ENCODE assay signal across 1 cellular context in the genomic region with DNA sequence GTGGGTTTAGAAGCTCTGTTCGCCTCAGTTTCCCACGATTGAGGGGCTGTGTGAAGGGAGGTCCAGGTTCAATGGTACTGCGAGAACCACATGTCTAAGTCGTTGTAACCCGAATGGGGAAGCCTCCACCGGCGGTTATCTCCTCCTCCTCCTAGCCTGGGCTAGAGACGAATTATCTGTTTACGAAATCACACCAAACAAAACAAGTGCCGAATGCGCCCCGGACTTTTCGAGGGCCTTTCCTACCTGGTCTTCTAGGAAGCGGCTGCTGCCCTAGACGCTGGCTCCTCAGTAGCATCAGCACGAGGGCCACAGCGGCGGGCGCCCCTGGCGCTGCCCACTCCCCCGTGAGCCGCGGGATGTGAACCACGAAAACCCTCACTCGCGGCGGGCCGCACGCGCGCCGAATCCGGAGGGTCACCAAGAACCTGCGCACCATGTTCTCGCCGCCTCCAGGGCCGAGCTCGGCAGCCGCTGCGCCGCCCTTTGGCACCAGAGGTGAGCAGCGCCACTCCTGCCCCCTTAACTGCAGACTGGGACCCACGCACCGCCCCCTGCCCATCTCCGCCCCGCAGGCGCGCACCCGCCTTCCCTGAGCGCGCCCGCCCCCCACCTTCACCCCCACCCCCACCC.
TF ChIP-seq lines count a peak whose summit lies in the region.

A gene (minus strand): TSS at position 500 of the 633 bp plus-strand sequence.

TF ChIP-seq in IMR-90, 13 proteins besides CTCF, POLR2A, EP300 and RAD21 (continued from another document):
- TF ChIP-seq, protein P1, sequence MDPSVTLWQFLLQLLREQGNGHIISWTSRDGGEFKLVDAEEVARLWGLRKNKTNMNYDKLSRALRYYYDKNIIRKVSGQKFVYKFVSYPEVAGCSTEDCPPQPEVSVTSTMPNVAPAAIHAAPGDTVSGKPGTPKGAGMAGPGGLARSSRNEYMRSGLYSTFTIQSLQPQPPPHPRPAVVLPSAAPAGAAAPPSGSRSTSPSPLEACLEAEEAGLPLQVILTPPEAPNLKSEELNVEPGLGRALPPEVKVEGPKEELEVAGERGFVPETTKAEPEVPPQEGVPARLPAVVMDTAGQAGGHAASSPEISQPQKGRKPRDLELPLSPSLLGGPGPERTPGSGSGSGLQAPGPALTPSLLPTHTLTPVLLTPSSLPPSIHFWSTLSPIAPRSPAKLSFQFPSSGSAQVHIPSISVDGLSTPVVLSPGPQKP (IDR thresholded peaks at IDR 0.05; ENCODE audit: borderline replicate concordance, low read depth, low read length), result no peak
- no peak for TF ChIP-seq MXI1 (IDR thresholded peaks at IDR 0.05; ENCODE audit: borderline replicate concordance, low read depth, low read length)
- TF ChIP-seq RCOR1 (IDR thresholded peaks at IDR 0.05; ENCODE audit: insufficient replicate concordance, low read length), result no peak
- TF ChIP-seq, protein P2, sequence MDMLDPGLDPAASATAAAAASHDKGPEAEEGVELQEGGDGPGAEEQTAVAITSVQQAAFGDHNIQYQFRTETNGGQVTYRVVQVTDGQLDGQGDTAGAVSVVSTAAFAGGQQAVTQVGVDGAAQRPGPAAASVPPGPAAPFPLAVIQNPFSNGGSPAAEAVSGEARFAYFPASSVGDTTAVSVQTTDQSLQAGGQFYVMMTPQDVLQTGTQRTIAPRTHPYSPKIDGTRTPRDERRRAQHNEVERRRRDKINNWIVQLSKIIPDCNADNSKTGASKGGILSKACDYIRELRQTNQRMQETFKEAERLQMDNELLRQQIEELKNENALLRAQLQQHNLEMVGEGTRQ (IDR thresholded peaks at IDR 0.05; ENCODE audit: low read depth, low read length), result no peak
- TF ChIP-seq MAFK (IDR thresholded peaks at IDR 0.05; ENCODE audit: low read depth, low read length), result no peak
- TF ChIP-seq NFE2L2 (IDR thresholded peaks at IDR 0.05; ENCODE audit: low read depth, low read length), result no peak
- no peak for TF ChIP-seq MAZ (IDR thresholded peaks at IDR 0.05; ENCODE audit: borderline replicate concordance, low read depth, low read length)
- no peak for TF ChIP-seq BHLHE40 (IDR thresholded peaks at IDR 0.05; ENCODE audit: low read depth, low read length)
- TF ChIP-seq SMC3 (IDR thresholded peaks at IDR 0.05; ENCODE audit: low read depth, low read length), result no peak
- TF ChIP-seq RFX5 (IDR thresholded peaks at IDR 0.05; ENCODE audit: low read depth, low read length), result no peak
- TF ChIP-seq FOS (IDR thresholded peaks at IDR 0.05; ENCODE audit: low read depth, low read length), result no peak
